Comparison of ENCODE assay signal across 11 cellular contexts in the genomic region with DNA sequence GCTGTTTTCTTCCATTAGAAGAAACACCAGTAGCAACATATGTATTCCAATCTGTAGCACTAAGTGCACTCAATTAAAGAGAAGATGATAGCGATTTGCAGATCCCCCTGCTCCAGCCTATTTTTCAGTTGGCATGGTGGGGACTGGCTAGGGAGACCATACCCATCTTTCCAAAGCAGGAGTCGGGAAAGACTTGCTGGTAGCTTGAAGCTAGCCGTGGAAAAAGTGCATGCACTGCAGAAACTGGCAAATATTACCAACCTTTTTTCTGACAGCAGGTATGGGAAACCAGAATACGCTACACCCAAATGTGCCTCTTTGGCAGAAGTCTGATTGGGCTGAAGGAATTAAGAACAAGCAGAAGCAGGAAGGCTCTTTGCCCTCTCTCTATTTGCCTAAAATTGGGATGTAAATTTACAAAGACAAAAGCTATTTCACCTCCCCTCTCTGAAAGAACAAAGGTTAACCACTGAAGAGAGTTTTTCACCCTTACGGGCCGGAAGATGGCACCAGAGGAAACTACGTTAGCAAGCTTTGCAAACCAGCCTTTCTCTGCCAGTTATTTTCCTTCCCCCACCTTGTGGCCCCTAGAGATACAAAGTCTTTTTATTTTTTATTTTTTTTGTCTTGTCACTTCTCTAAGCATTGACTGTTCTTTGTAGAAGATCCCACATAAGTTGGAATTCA.
DNase-seq lines count a peak whose midpoint lies in the region; TF ChIP-seq lines count a peak whose summit lies in the region.
"Had no signal": no experiment of that assay in that cellular context is flagged by ENCODE, and none has a peak within 500 bp of the region (broad histone marks: within the 10 kb centered on the region; RNA-seq: fewer than 3 reads in every experiment).

No MANE protein-coding gene starts in this region.

- no peak overlapping the region for H3K4me3 Mint-ChIP-seq in mesothelial cell of epicardium

- no peaks in the 10 kb centered on the region for H3K36me3 Mint-ChIP-seq in mesothelial cell of epicardium

- DNase-seq in DMS53 treated with DMSO at 0.1 percent for 48 hours (lab: John Stamatoyannopoulos, UW; ENCODE audit: unreplicated experiment) (peak; percentile 15), SK-MEL-5 (ENCODE audit: low read depth, low spot score) (peak; percentile 72), iPS-NIHi11 (ENCODE audit: low spot score) (peak; percentile 67), mesothelial cell of epicardium (ENCODE audit: low spot score in 2 of 2, unreplicated experiment in 2 of 2) (no peak), C1 segment of cervical spinal cord (lab: John Stamatoyannopoulos, UW) (no peak), NCI-H1105 (lab: John Stamatoyannopoulos, UW) (no peak)
- DNase-seq in activated T-cell treated with anti-CD3 and anti-CD28 coated beads, Interleukin-2, amount 50 U/mL, for 48 hours = no peak
- DNase-seq: NCI-H2029 treated with DMSO at 0.1 percent for 48 hours; stimulated activated naive CD4-positive, alpha-beta T cell had no signal

- H3K36me3 ChIP-seq in HUES48 (ENCODE audit: control insufficient read depth, insufficient read depth, low read length) = no peaks in the 10 kb centered on the region

- H3K9ac ChIP-seq in HUES48 (ENCODE audit: low read depth, low read length) = no peak overlapping the region

- H3K9me3 Mint-ChIP-seq in mesothelial cell of epicardium = peaks cover 18% of the 10 kb centered on the region

- no peaks in the 10 kb centered on the region for H3K27me3 Mint-ChIP-seq in mesothelial cell of epicardium (ENCODE audit: low read depth)

- peaks cover 38% of the 10 kb centered on the region for H3K4me1 ChIP-seq in HUES48 (ENCODE audit: control insufficient read depth, insufficient read depth, low read length)

- TF ChIP-seq CTCF in mesothelial cell of epicardium (IDR thresholded peaks at IDR 0.05; ENCODE audit: unreplicated experiment) = no peak

- in situ Hi-C loops in SK-MEL-5 (cut with HindIII; ENCODE audit: low pct_unique_long_range_greater_than_20kb, low sequenced_read_pairs) = no loop called here

- peak overlapping the region; percentile 44 for H3K27ac ChIP-seq in HUES48 (ENCODE audit: low read depth, low read length)
- H3K27ac ChIP-seq: HL-60 had no signal

- H3K4me1 Mint-ChIP-seq in mesothelial cell of epicardium = no peaks in the 10 kb centered on the region

- no peak overlapping the region for H3K4me3 ChIP-seq in HUES48 (ENCODE audit: low read depth, low read length)

- H3K27me3 ChIP-seq in HUES48 (ENCODE audit: control insufficient read depth, insufficient read depth, low read length) = no peaks in the 10 kb centered on the region

- peaks cover 7% of the 10 kb centered on the region for H3K9me3 ChIP-seq in HUES48 (ENCODE audit: control insufficient read depth, insufficient read depth, low read length)

- H3K27ac Mint-ChIP-seq in mesothelial cell of epicardium = no peak overlapping the region

Comparison
In these comparisons a context has a peak if more than half of its experiments do, and no peak if none do; other contexts are left out.
1. DNase-seq: peak in DMS53 treated with DMSO at 0.1 percent for 48 hours (single experiment), SK-MEL-5 (single experiment) and iPS-NIHi11 (single experiment); none in mesothelial cell of epicardium (0 of 2), C1 segment of cervical spinal cord (0 of 14), NCI-H1105 (single experiment) and activated T-cell treated with anti-CD3 and anti-CD28 coated beads, Interleukin-2, amount 50 U/mL, for 48 hours (0 of 2).